In genomic region chr16:65758620-65759019, GRCh38 we compare ENCODE assay signal across 1 cellular context.
TF ChIP-seq lines count a peak whose summit lies in the region.

No MANE protein-coding gene starts in this region.

TF ChIP-seq in HepG2, 621 proteins besides CTCF, POLR2A, EP300 and RAD21 (continued from another document):
- TF ChIP-seq ZNF646 (CRISPR knock-in tag; IDR thresholded peaks at IDR 0.05) (no peak), POLR2AphosphoS2 (IDR thresholded peaks at IDR 0.05; ENCODE audit: low read depth, low read length) (no peak), SP1 (IDR thresholded peaks at IDR 0.05) (no peak), SP1 (CRISPR knock-in tag; IDR thresholded peaks at IDR 0.05) (no peak), ZSCAN20 (CRISPR knock-in tag; IDR thresholded peaks at IDR 0.05; ENCODE audit: borderline replicate concordance) (no peak), ZFP36L2 (CRISPR knock-in tag; IDR thresholded peaks at IDR 0.05) (no peak), TEF (CRISPR knock-in tag; IDR thresholded peaks at IDR 0.05) (no peak)
